Comparison of ENCODE assay signal across 29 cellular contexts in genomic region chr4:63029380-63029779, GRCh38.
"Had no signal": no experiment of that assay in that cellular context is flagged by ENCODE, and none has a peak within 500 bp of the region (broad histone marks: within the 10 kb centered on the region; RNA-seq: fewer than 3 reads in every experiment).

No MANE protein-coding gene starts in this region.

- H3K27ac Mint-ChIP-seq: dendritic cell treated with granulocyte-macrophage colony-stimulating factor and Interleukin-4, amounts not matched to agents 40 ng/mL and 50 ng/mL, for 4 days; effector memory CD8-positive, alpha-beta T cell; endodermal cell had no signal

- FAIRE-seq: colon, endometrium, endothelial cell of umbilical vein, frontal cortex had no signal

- H3K36me3 ChIP-seq: colonic mucosa, esophagus muscularis mucosa, esophagus squamous epithelium, gastrocnemius medialis, gastroesophageal sphincter, heart left ventricle, heart right ventricle had no signal

- DNase-seq: colonic mucosa; cortex of kidney; dermis blood vessel endothelial cell; dorsolateral prefrontal cortex; effector CD4-positive, alpha-beta T cell; effector CD8-positive, alpha-beta T cell; effector memory CD4-positive, alpha-beta T cell; effector memory CD8-positive, alpha-beta T cell; endodermal cell; erythroblast; esophagus squamous epithelium; foreskin fibroblast; foreskin keratinocyte; foreskin melanocyte; gastrocnemius medialis; glutamatergic neuron; head of caudate nucleus; heart left ventricle; heart right ventricle had no signal

- H3K27me3 ChIP-seq: colonic mucosa, dorsolateral prefrontal cortex, esophagus muscularis mucosa, esophagus squamous epithelium, foreskin keratinocyte, gastrocnemius medialis, gastroesophageal sphincter, heart left ventricle, heart right ventricle had no signal

- H3K27ac ChIP-seq: colonic mucosa, coronary artery, dorsolateral prefrontal cortex, epithelial cell of prostate, esophagus muscularis mucosa, esophagus squamous epithelium, foreskin keratinocyte, gastrocnemius medialis, gastroesophageal sphincter, heart left ventricle, heart right ventricle had no signal

- ATAC-seq: effector memory CD8-positive, alpha-beta T cell; esophagus mucosa; foreskin keratinocyte; gastrocnemius medialis; gastroesophageal sphincter; heart left ventricle; heart right ventricle had no signal

- H3K9me3 ChIP-seq: colonic mucosa, esophagus squamous epithelium, gastrocnemius medialis, gastroesophageal sphincter had no signal

- H3K27me3 Mint-ChIP-seq: dendritic cell treated with granulocyte-macrophage colony-stimulating factor and Interleukin-4, amounts not matched to agents 40 ng/mL and 50 ng/mL, for 4 days; effector memory CD8-positive, alpha-beta T cell had no signal

- H3K4me1 ChIP-seq: colonic mucosa, esophagus muscularis mucosa, esophagus squamous epithelium, foreskin keratinocyte, gastrocnemius medialis, gastroesophageal sphincter, heart left ventricle, heart right ventricle had no signal

- H3K9me3 Mint-ChIP-seq: dendritic cell treated with granulocyte-macrophage colony-stimulating factor and Interleukin-4, amounts not matched to agents 40 ng/mL and 50 ng/mL, for 4 days; endodermal cell had no signal

- H3K4me3 ChIP-seq: colonic mucosa, coronary artery, dorsolateral prefrontal cortex, esophagus muscularis mucosa, esophagus squamous epithelium, gastrocnemius medialis, gastroesophageal sphincter, heart left ventricle, heart right ventricle had no signal

- H3K4me3 Mint-ChIP-seq: dendritic cell treated with granulocyte-macrophage colony-stimulating factor and Interleukin-4, amounts not matched to agents 40 ng/mL and 50 ng/mL, for 4 days; effector memory CD8-positive, alpha-beta T cell; endodermal cell had no signal
